In the genomic region with DNA sequence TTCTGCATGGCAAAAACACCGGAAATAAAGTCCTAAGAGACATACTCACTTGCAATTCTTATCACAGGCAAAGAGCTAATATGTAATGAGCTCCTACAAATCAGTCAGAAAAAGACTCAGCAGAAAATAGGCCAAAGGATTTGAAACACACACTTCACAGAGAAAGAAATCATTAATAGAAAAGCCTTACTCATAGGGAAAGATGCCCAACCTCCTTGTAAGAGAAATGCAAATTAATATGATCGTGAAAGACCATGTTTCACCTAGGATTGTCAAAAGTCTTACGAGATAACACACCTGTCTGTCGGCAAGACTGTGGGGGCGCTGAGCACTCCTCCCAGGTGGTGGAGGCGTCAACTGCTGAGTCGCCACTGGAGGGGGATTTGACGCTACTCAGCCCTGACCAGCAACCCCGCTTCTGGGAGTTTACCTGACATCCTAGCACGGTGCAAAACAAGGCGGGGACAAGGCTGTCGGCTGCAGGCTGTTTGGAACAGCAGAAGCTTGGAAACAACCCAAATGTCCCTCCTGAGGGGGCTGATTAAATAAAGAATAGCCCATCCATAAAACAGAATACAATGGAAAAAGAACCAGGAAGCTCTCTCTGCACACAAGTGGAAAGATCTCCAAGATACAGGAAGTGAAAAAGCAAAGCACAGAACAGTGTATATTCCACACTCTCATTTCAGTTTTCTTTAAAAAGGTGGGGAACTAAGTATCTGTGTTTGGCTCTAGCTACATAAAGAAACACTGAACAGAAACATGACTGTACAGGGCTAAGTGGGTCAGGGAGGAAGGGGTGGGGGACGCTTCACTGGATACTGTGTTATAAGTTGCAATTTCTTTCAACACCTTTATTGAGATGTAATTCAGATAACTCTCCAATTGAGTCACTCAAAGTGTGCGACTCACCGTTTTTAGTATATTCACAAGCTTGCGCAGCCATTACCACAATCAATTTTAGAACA, we compare ENCODE assay signal across 1 cellular context.
TF ChIP-seq lines count a peak whose summit lies in the region.

No MANE protein-coding gene starts in this region.

TF ChIP-seq in GM12878, 131 proteins besides CTCF, POLR2A, EP300 and RAD21 (continued from another document):
- TF ChIP-seq, protein P1, sequence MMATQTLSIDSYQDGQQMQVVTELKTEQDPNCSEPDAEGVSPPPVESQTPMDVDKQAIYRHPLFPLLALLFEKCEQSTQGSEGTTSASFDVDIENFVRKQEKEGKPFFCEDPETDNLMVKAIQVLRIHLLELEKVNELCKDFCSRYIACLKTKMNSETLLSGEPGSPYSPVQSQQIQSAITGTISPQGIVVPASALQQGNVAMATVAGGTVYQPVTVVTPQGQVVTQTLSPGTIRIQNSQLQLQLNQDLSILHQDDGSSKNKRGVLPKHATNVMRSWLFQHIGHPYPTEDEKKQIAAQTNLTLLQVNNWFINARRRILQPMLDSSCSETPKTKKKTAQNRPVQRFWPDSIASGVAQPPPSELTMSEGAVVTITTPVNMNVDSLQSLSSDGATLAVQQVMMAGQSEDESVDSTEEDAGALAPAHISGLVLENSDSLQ (IDR thresholded peaks at IDR 0.05): peak; percentile 79
- TF ChIP-seq NBN (IDR thresholded peaks at IDR 0.05): no peak; the same call in 1 of the 2 replicates
- peak; percentile 59 for TF ChIP-seq MEF2B (IDR thresholded peaks at IDR 0.05; ENCODE audit: partially characterized antibody, poor library complexity, severe bottlenecking)
- TF ChIP-seq MTA2 (IDR thresholded peaks at IDR 0.05; ENCODE audit: low read depth): peak; percentile 61; the same call in 1 of the 2 replicates
- TF ChIP-seq DPF2 (IDR thresholded peaks at IDR 0.05): peak; percentile 86
- TF ChIP-seq SP1 (IDR thresholded peaks at IDR 0.05; ENCODE audit: low read depth, low read length): peak; percentile 8
- peak; percentile 45; the same call in 1 of the 2 replicates for TF ChIP-seq GATAD2B (conservative IDR thresholded peaks at IDR 0.05; ENCODE audit: low read depth)
- peak; percentile 37; the same call in 1 of the 2 replicates for TF ChIP-seq MTA3 (IDR thresholded peaks at IDR 0.05; ENCODE audit: borderline replicate concordance, low read length)
- TF ChIP-seq BACH1 (IDR thresholded peaks at IDR 0.05; ENCODE audit: borderline replicate concordance): peak; percentile 81
- peak; percentile 85; the same call in 1 of the 2 replicates for TF ChIP-seq RELB (IDR thresholded peaks at IDR 0.05; ENCODE audit: low read depth)
- TF ChIP-seq CHD2 (IDR thresholded peaks at IDR 0.05; ENCODE audit: borderline replicate concordance, low read depth, low read length): peak; percentile 61; the same call in 1 of the 2 replicates
- TF ChIP-seq NR2C2 (IDR thresholded peaks at IDR 0.05; ENCODE audit: borderline replicate concordance, control insufficient read depth, insufficient read length, low read depth): no peak
- TF ChIP-seq, protein P2, sequence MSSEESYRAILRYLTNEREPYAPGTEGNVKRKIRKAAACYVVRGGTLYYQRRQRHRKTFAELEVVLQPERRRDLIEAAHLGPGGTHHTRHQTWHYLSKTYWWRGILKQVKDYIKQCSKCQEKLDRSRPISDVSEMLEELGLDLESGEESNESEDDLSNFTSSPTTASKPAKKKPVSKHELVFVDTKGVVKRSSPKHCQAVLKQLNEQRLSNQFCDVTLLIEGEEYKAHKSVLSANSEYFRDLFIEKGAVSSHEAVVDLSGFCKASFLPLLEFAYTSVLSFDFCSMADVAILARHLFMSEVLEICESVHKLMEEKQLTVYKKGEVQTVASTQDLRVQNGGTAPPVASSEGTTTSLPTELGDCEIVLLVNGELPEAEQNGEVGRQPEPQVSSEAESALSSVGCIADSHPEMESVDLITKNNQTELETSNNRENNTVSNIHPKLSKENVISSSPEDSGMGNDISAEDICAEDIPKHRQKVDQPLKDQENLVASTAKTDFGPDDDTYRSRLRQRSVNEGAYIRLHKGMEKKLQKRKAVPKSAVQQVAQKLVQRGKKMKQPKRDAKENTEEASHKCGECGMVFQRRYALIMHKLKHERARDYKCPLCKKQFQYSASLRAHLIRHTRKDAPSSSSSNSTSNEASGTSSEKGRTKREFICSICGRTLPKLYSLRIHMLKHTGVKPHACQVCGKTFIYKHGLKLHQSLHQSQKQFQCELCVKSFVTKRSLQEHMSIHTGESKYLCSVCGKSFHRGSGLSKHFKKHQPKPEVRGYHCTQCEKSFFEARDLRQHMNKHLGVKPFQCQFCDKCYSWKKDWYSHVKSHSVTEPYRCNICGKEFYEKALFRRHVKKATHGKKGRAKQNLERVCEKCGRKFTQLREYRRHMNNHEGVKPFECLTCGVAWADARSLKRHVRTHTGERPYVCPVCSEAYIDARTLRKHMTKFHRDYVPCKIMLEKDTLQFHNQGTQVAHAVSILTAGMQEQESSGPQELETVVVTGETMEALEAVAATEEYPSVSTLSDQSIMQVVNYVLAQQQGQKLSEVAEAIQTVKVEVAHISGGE (CRISPR knock-in tag; IDR thresholded peaks at IDR 0.05): no peak
- no peak for TF ChIP-seq BCL3 (IDR thresholded peaks at IDR 0.05; ENCODE audit: borderline replicate concordance, insufficient read depth, low read depth, low read length, poor library complexity, severe bottlenecking)
- TF ChIP-seq E4F1 (IDR thresholded peaks at IDR 0.05; ENCODE audit: borderline replicate concordance, partially characterized antibody): no peak
- no peak for TF ChIP-seq TARDBP (IDR thresholded peaks at IDR 0.05; ENCODE audit: borderline replicate concordance)
- peak in 1 of 2 experiments; percentile 67; a peak in 1 of 3 replicates for TF ChIP-seq EGR1 (IDR thresholded peaks at IDR 0.05; ENCODE audit: borderline replicate concordance in 1 of 2, low read depth in 2 of 2, low read length in 2 of 2)
- peak; percentile 72; the same call in 1 of the 2 replicates for TF ChIP-seq EED (IDR thresholded peaks at IDR 0.05; ENCODE audit: low read depth)
